In the genomic region with DNA sequence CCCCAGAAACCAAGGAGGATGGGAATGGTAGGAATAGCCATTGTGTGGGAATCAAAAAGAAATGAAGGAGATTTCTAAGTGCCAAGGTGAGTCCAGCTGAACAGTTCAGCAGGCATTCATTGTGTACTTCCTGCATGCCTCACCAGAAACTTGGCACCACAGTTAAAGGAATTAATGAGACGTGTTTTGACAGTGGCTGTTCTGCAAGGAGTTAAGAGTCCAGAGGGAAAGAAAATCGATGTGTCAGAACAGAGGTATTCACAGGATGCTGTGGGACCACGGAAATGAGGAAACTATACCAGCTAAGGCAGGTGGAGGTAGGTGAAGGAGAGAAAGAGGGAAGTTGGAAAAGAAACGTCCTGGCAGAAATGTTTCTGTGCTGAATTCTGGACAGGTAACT, we compare ENCODE assay signal across 21 cellular contexts.
DNase-seq lines count a peak whose midpoint lies in the region; ATAC-seq and TF ChIP-seq lines count a peak whose summit lies in the region.
"Had no signal": no experiment of that assay in that cellular context is flagged by ENCODE, and none has a peak within 500 bp of the region (broad histone marks: within the 10 kb centered on the region; RNA-seq: fewer than 3 reads in every experiment).

No MANE protein-coding gene starts in this region.

- no peak for TF ChIP-seq CTCF in HFFc6 (IDR thresholded peaks at IDR 0.05)

- H3K4me3 Mint-ChIP-seq in CD4-positive, alpha-beta memory T cell = no peak overlapping the region
- no peak overlapping the region for H3K4me3 Mint-ChIP-seq in activated naive CD8-positive, alpha-beta T cell treated with anti-CD3 and anti-CD28 coated beads for 36 hours
- no peak overlapping the region for H3K4me3 Mint-ChIP-seq in HFFc6
- H3K4me3 Mint-ChIP-seq: activated T-cell treated with anti-CD3 and anti-CD28 coated beads, Interleukin-2, amount 50 U/mL, for 4 hours; memory B cell; type B pancreatic cell had no signal

- H3K4me1 ChIP-seq in CD4-positive, alpha-beta memory T cell (ENCODE audit: insufficient read depth, low read length) = peaks cover 63% of the 10 kb centered on the region
- H3K4me1 ChIP-seq: Caco-2, stomach had no signal

- H3K36me3 Mint-ChIP-seq in CD4-positive, alpha-beta memory T cell = peaks cover 44 to 56% of the 10 kb centered on the region in 2 donors
- peaks cover 64% of the 10 kb centered on the region for H3K36me3 Mint-ChIP-seq in activated naive CD8-positive, alpha-beta T cell treated with anti-CD3 and anti-CD28 coated beads for 36 hours
- no peaks in the 10 kb centered on the region for H3K36me3 Mint-ChIP-seq in HFFc6 (ENCODE audit: low read depth)
- H3K36me3 Mint-ChIP-seq: type B pancreatic cell had no signal

- peaks cover 30% of the 10 kb centered on the region for H3K36me3 ChIP-seq in CD4-positive, alpha-beta memory T cell (ENCODE audit: insufficient read depth, low read length)
- H3K36me3 ChIP-seq: esophagus squamous epithelium, ovary, stomach had no signal

- peaks cover 49 to 73% (median 64%) of the 10 kb centered on the region in 4 donors for H3K4me1 Mint-ChIP-seq in CD4-positive, alpha-beta memory T cell
- peaks cover 63% of the 10 kb centered on the region for H3K4me1 Mint-ChIP-seq in activated naive CD8-positive, alpha-beta T cell treated with anti-CD3 and anti-CD28 coated beads for 36 hours
- H3K4me1 Mint-ChIP-seq in HFFc6 (ENCODE audit: low read depth) = no peaks in the 10 kb centered on the region

- H3K27ac ChIP-seq in CD4-positive, alpha-beta memory T cell (ENCODE audit: low read depth, low read length) = no peak overlapping the region
- H3K27ac ChIP-seq: GM23248, ovary, stomach had no signal

- DNase-seq in CD4-positive, alpha-beta memory T cell = no peak
- DNase-seq in HPDE6-E6E7 (ENCODE audit: extremely low spot score) (peak; percentile 41), kidney glomerular epithelial cell (lab: John Stamatoyannopoulos, UW) (peak; percentile 61), HFFc6 (no peak), posterior vena cava (ENCODE audit: low spot score) (no peak)
- DNase-seq in activated naive CD8-positive, alpha-beta T cell treated with anti-CD3 and anti-CD28 coated beads for 36 hours = no peak
- DNase-seq: activated T-cell treated with anti-CD3 and anti-CD28 coated beads, Interleukin-2, amount 50 U/mL, for 4 hours; anterior cingulate cortex; Caco-2; EL; esophagus squamous epithelium; GM23248; Kasumi-1; NCI-H524; ovary; stimulated activated CD4-positive, alpha-beta T cell treated with anti-CD3 and anti-CD28 coated beads, Interleukin-2, amount 100 ng/mL, for 24 hours; stomach had no signal

- peak overlapping the region; percentile 55 to 90 (median 84) for H3K27ac Mint-ChIP-seq in CD4-positive, alpha-beta memory T cell
- peak overlapping the region; percentile 69 for H3K27ac Mint-ChIP-seq in activated naive CD8-positive, alpha-beta T cell treated with anti-CD3 and anti-CD28 coated beads for 36 hours
- no peak overlapping the region for H3K27ac Mint-ChIP-seq in HFFc6
- H3K27ac Mint-ChIP-seq: memory B cell, type B pancreatic cell had no signal

- CTCF ChIA-PET in CD4-positive, alpha-beta memory T cell (lab: Charles Lee; ENCODE audit: partially characterized antibody) = interaction anchor here (0.8 to 2.1 kb wide), 4 partner anchors 26 to 299 kb away, joined by 3 to 6 read pairs (median 3); a partner anchor contains a TSS

- ATAC-seq in HG03521 (IDR thresholded peaks at IDR 0.05; ENCODE audit: unreplicated experiment) (no peak), HG03439 (IDR thresholded peaks at IDR 0.05; ENCODE audit: unreplicated experiment) (no peak)
- ATAC-seq: activated T-cell treated with anti-CD3 and anti-CD28 coated beads, Interleukin-2, amount 50 U/mL, for 4 hours had no signal

- H3K27me3 Mint-ChIP-seq in CD4-positive, alpha-beta memory T cell = no peaks in the 10 kb centered on the region
- H3K27me3 Mint-ChIP-seq in activated naive CD8-positive, alpha-beta T cell treated with anti-CD3 and anti-CD28 coated beads for 36 hours = no peaks in the 10 kb centered on the region
- H3K27me3 Mint-ChIP-seq in HFFc6 (ENCODE audit: insufficient read depth) = peaks cover 5% of the 10 kb centered on the region

- peaks cover 0 to 5% (median 2%) of the 10 kb centered on the region in 8 donors for H3K9me3 Mint-ChIP-seq in CD4-positive, alpha-beta memory T cell
- peaks cover 10% of the 10 kb centered on the region for H3K9me3 Mint-ChIP-seq in activated naive CD8-positive, alpha-beta T cell treated with anti-CD3 and anti-CD28 coated beads for 36 hours
- H3K9me3 Mint-ChIP-seq in HFFc6 = no peaks in the 10 kb centered on the region
- H3K9me3 Mint-ChIP-seq: type B pancreatic cell had no signal

- H3K9me3 ChIP-seq in CD4-positive, alpha-beta memory T cell (ENCODE audit: control insufficient read depth in 1 of 2, low read length in 2 of 2) = no peaks in the 10 kb centered on the region
- H3K9me3 ChIP-seq: Caco-2, esophagus squamous epithelium, ovary, stomach had no signal

- intact Hi-C loops in CD4-positive, alpha-beta memory T cell (cut with micrococcal nuclease) = loop anchor here (2.0 kb wide), 1 partner anchor 17 kb away; no protein-coding TSS in a partner anchor
- intact Hi-C loops in posterior vena cava (cut with DNase I) = no loop called here

- H3K4me3 ChIP-seq in CD4-positive, alpha-beta memory T cell (ENCODE audit: low read length in 2 of 2) = no peak overlapping the region
- H3K4me3 ChIP-seq: esophagus squamous epithelium, GM23248, ovary, stomach had no signal

- POLR2A ChIA-PET in CD4-positive, alpha-beta memory T cell (lab: Charles Lee; ENCODE audit: partially characterized antibody) = interaction anchor here (0.6 kb wide), 2 partner anchors 27 to 142 kb away, joined by 3 read pairs; no protein-coding TSS in a partner anchor

- no peaks in the 10 kb centered on the region for H3K27me3 ChIP-seq in CD4-positive, alpha-beta memory T cell (ENCODE audit: insufficient read depth, low read length)
- H3K27me3 ChIP-seq: ovary, stomach had no signal

Comparison
In these comparisons a context has a peak if more than half of its experiments do, and no peak if none do; other contexts are left out.
1. DNase-seq: peak in HPDE6-E6E7 (single experiment) and kidney glomerular epithelial cell (single experiment); none in CD4-positive, alpha-beta memory T cell (0 of 5), activated naive CD8-positive, alpha-beta T cell treated with anti-CD3 and anti-CD28 coated beads for 36 hours (single experiment), HFFc6 (single experiment) and posterior vena cava (single experiment).